1 cellular context compared by ENCODE assay signal in the genomic region with DNA sequence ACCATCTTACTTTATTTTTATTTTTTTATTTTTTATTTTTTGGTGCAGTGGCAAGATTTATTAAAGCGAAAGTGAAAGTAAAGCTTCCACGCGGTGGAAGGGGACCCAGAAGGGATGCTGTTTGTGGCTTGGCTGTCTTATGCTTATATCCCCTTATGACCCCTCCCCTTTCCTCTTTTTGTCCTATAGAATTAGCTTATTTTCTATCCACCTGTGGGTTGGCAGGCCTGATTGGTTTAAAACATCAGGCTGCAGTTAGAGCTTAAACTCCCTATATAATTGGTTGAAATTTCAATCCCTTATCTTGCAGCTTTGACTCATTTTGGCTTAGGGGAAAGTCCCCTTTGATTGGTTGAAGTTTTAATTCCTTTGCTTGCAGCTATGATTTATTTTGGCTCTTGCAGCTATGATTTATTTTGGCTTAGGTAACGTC.
TF ChIP-seq lines count a peak whose summit lies in the region.

No MANE protein-coding gene starts in this region.

TF ChIP-seq in IMR-90, 13 proteins besides CTCF, POLR2A, EP300 and RAD21:
- no peak for TF ChIP-seq USF2 (IDR thresholded peaks at IDR 0.05; ENCODE audit: low read depth, low read length)
- no peak for TF ChIP-seq RCOR1 (IDR thresholded peaks at IDR 0.05; ENCODE audit: insufficient replicate concordance, low read length)
- no peak for TF ChIP-seq MAZ (IDR thresholded peaks at IDR 0.05; ENCODE audit: borderline replicate concordance, low read depth, low read length)
- TF ChIP-seq MAFK (IDR thresholded peaks at IDR 0.05; ENCODE audit: low read depth, low read length), result no peak
- TF ChIP-seq BHLHE40 (IDR thresholded peaks at IDR 0.05; ENCODE audit: low read depth, low read length), result no peak
- TF ChIP-seq CHD1 (IDR thresholded peaks at IDR 0.05; ENCODE audit: low read depth, low read length), result no peak
- no peak for TF ChIP-seq CEBPB (IDR thresholded peaks at IDR 0.05; ENCODE audit: low read depth, low read length)
- TF ChIP-seq SMC3 (IDR thresholded peaks at IDR 0.05; ENCODE audit: low read depth, low read length), result no peak
TF ChIP-seq in IMR-90: peak in this region for 0.
